ENCODE assay signal across 17 cellular contexts in the genomic region with DNA sequence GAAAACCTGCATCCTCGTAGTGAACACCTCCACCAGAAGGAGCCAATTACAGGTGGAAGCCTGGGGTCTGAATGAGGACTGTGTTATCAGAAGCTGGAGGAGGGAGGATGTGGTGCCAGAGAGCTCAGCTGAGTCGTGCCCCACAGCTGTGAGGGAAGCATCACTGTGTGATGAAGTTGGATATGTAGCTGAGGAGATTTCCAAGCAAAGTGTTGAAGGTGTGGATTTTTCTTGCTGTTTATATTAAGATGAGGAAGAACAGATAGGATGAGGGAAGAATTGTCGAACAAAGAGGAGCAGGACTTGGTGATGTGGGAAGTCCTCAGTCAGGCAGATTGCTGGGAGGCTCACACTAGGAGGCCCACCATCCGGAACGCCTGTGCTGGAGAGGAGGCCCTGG.
"Had no signal": no experiment of that assay in that cellular context is flagged by ENCODE, and none has a peak within 500 bp of the region (broad histone marks: within the 10 kb centered on the region; RNA-seq: fewer than 3 reads in every experiment).

No MANE protein-coding gene starts in this region.

- H3K9me3 Mint-ChIP-seq: T-helper 2 cell treated with Interferon-gamma antibody and Interleukin-4, amounts not matched to agents 5 μg/mL and 100 μg/mL, for 36 hours had no signal

- H3K27ac ChIP-seq: parathyroid adenoma, skin epidermis had no signal

- H3K4me3 ChIP-seq: colonic mucosa, heart right ventricle, skin epidermis had no signal

- H3K27me3 ChIP-seq: colonic mucosa, heart right ventricle, tibial nerve had no signal

- H3K4me1 ChIP-seq: parathyroid adenoma had no signal

- H3K36me3 ChIP-seq: colonic mucosa had no signal

- H3K27ac Mint-ChIP-seq: activated CD4-positive, alpha-beta T cell treated with anti-CD3 and anti-CD28 coated beads for 36 hours; activated CD8-positive, alpha-beta T cell treated with anti-CD3 and anti-CD28 coated beads, Interleukin-2, amount 10 ng/mL, durations not matched to agents 7 days and 5 days; nephron progenitor cell; T-helper 2 cell treated with Interferon-gamma antibody and Interleukin-4, amounts not matched to agents 5 μg/mL and 100 μg/mL, for 36 hours had no signal

- H3K9me3 ChIP-seq: colonic mucosa, tibial nerve had no signal

- H3K79me2 ChIP-seq: parathyroid adenoma had no signal

- DNase-seq: activated CD4-positive, alpha-beta T cell treated with anti-CD3 and anti-CD28 coated beads for 36 hours; activated CD8-positive, alpha-beta memory T cell treated with anti-CD3 and anti-CD28 coated beads, Interleukin-2, amount 50 U/mL, for 48 hours; activated CD8-positive, alpha-beta T cell treated with anti-CD3 and anti-CD28 coated beads, Interleukin-2, amount 10 ng/mL, durations not matched to agents 7 days and 5 days; activated naive CD4-positive, alpha-beta T cell; colonic mucosa; effector CD4-positive, alpha-beta T cell; heart right ventricle; islet precursor cell; mesendoderm; nephron progenitor cell; retina; SW 1271 had no signal

- H2AFZ ChIP-seq: parathyroid adenoma had no signal

- H3K4me3 Mint-ChIP-seq: activated CD4-positive, alpha-beta T cell treated with anti-CD3 and anti-CD28 coated beads for 36 hours; activated CD8-positive, alpha-beta T cell treated with anti-CD3 and anti-CD28 coated beads, Interleukin-2, amount 10 ng/mL, durations not matched to agents 7 days and 5 days; nephron progenitor cell; T-helper 2 cell treated with Interferon-gamma antibody and Interleukin-4, amounts not matched to agents 5 μg/mL and 100 μg/mL, for 36 hours had no signal

- ATAC-seq: activated CD4-positive, alpha-beta T cell treated with anti-CD3 and anti-CD28 coated beads for 36 hours; activated CD8-positive, alpha-beta T cell treated with anti-CD3 and anti-CD28 coated beads, Interleukin-2, amount 10 ng/mL, durations not matched to agents 7 days and 5 days; heart right ventricle; left lobe of liver had no signal
